Comparison of ENCODE assay signal across 4 cellular contexts in genomic region chr7:150305250-150305893, GRCh38. TPM values are rescaled to one million over a fixed set of nuclear protein-coding genes. Genes with fewer than 3 reads are reported as not detected.
"Had no signal": no experiment of that assay in that cellular context is flagged by ENCODE, and none has a peak within 500 bp of the region (broad histone marks: within the 10 kb centered on the region; RNA-seq: fewer than 3 reads in every experiment).

No MANE protein-coding gene starts in this region.

RNA-seq across cellular contexts. Expression of gene LRRC61, which starts 17.8 kb away (rescaled TPM):
- total RNA-seq: myocyte, osteocyte had no signal

RNA-seq across cellular contexts. Expression of gene ACTR3C, which starts 18.0 kb away (rescaled TPM):
- total RNA-seq: osteocyte had no signal

RNA-seq across cellular contexts. Expression of gene RARRES2, which starts 36.1 kb away (rescaled TPM):
- total RNA-seq: natural killer cell treated with Interleukin-12 subunit alpha and Interleukin-12 subunit beta and Interleukin-15 and Interleukin-18, amount 100 ng/mL, for 72 hours; osteocyte; pulmonary artery endothelial cell had no signal
